1 cellular context compared by ENCODE assay signal in the genomic region with DNA sequence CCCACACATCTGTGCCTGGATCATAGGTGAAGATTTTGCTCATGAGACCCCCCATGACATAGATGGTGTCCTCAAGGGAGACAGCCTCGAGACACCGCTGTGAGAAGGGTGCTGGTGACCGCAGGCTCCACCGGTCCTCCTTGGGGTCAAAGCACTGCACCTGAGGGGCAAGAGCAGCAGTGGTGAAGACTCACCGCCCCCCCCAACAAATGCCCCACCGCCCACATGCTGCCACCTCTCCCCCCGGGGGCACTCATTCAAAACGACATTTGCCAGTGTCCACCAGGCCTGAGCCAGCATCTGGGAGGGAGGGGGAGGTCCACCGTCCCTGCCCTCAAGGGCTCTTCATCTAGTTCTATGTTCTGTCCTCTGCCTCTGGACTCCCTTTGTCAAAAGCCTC.
TF ChIP-seq lines count a peak whose summit lies in the region.

No MANE protein-coding gene starts in this region.

TF ChIP-seq in A549, 52 proteins besides CTCF, POLR2A, EP300 and RAD21 (continued from another document):
- no peak for TF ChIP-seq ATOH8 (CRISPR knock-in tag; IDR thresholded peaks at IDR 0.05; ENCODE audit: low read depth)
- no peak for TF ChIP-seq HMGXB4 (CRISPR knock-in tag; IDR thresholded peaks at IDR 0.05; ENCODE audit: borderline replicate concordance)
- no peak for TF ChIP-seq HOXB5 (CRISPR knock-in tag; IDR thresholded peaks at IDR 0.05)
- TF ChIP-seq MAZ (IDR thresholded peaks at IDR 0.05; ENCODE audit: borderline replicate concordance, low read depth, low read length) = no peak
- no peak for TF ChIP-seq ZC3H11A (IDR thresholded peaks at IDR 0.05)
- TF ChIP-seq CBX2 (IDR thresholded peaks at IDR 0.05; ENCODE audit: borderline replicate concordance, low read depth) = no peak
- TF ChIP-seq JUN (IDR thresholded peaks at IDR 0.05) = no peak
- no peak for TF ChIP-seq RARB (CRISPR knock-in tag; IDR thresholded peaks at IDR 0.05)
- TF ChIP-seq, protein P1, sequence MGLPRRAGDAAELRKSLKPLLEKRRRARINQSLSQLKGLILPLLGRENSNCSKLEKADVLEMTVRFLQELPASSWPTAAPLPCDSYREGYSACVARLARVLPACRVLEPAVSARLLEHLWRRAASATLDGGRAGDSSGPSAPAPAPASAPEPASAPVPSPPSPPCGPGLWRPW (IDR thresholded peaks at IDR 0.05) = no peak
- TF ChIP-seq SREBF2 (IDR thresholded peaks at IDR 0.05) = no peak
- no peak for TF ChIP-seq SMC3 (IDR thresholded peaks at IDR 0.05)
- TF ChIP-seq RNF2 (IDR thresholded peaks at IDR 0.05; ENCODE audit: borderline replicate concordance, low read depth) = no peak
- no peak for TF ChIP-seq EHMT2 (IDR thresholded peaks at IDR 0.05; ENCODE audit: low read depth)
- no peak for TF ChIP-seq NR3C1 (IDR thresholded peaks at IDR 0.05)
- TF ChIP-seq NFE2L2 (conservative IDR thresholded peaks at IDR 0.05; ENCODE audit: low read length) = no peak
TF ChIP-seq in A549: peak in this region for 0.
